Comparison of ENCODE assay signal across 1 cellular context in genomic region chr9:131485728-131486381, GRCh38.
TF ChIP-seq lines count a peak whose summit lies in the region.

No MANE protein-coding gene starts in this region.

TF ChIP-seq in GM23338, 12 proteins besides CTCF, POLR2A, EP300 and RAD21 (continued from another document):
- TF ChIP-seq ZNF462 (CRISPR knock-in tag; IDR thresholded peaks at IDR 0.05), result no peak
